In genomic region chr1:115189814-115190541, GRCh38 we compare ENCODE assay signal across 11 cellular contexts.
DNase-seq lines count a peak whose midpoint lies in the region; TF ChIP-seq lines count a peak whose summit lies in the region.
"Had no signal": no experiment of that assay in that cellular context is flagged by ENCODE, and none has a peak within 500 bp of the region (broad histone marks: within the 10 kb centered on the region; RNA-seq: fewer than 3 reads in every experiment).

No MANE protein-coding gene starts in this region.

- CTCF ChIA-PET in AG04450 (lab: Charles Lee), result interaction anchor here (0.6 to 2.0 kb wide), 4 partner anchors 11 to 316 kb away, joined by 3 to 6 read pairs (median 4); no protein-coding TSS in a partner anchor

- POLR2A ChIA-PET in AG04450 (lab: Yijun Ruan, JAX), result interaction anchor here (0.7 to 1.2 kb wide), 3 partner anchors 10 to 62 kb away, joined by 4 to 7 read pairs (median 4); no protein-coding TSS in a partner anchor

- TF ChIP-seq CTCF in AG04450 (IDR thresholded peaks at IDR 0.05; ENCODE audit: low read depth, low read length), result no peak

- DNase-seq in AG04450 (ENCODE audit: low read depth, low spot score), result peak; percentile 64
- DNase-seq in MV-4-11 (lab: John Stamatoyannopoulos, UW), result peak; percentile 24
- DNase-seq in dedifferentiated amniotic fluid mesenchymal stem cell (ENCODE audit: extremely low spot score), result peak; percentile 86
- DNase-seq in NCI-H2029 (lab: John Stamatoyannopoulos, UW), result no peak
- no peak for DNase-seq in NAMALWA (ENCODE audit: low spot score)
- DNase-seq in activated CD4-positive, alpha-beta T cell treated with anti-CD3 and anti-CD28 coated beads, Interleukin-2, amount 50 U/mL, for 1 hour, result no peak
- no peak for DNase-seq in NCI-H1092 treated with DMSO at 0.1 percent for 48 hours (lab: John Stamatoyannopoulos, UW)
- DNase-seq: activated naive CD4-positive, alpha-beta T cell; stomach; T-helper 2 cell had no signal

- no peaks in the 10 kb centered on the region for H3K9me3 ChIP-seq in AG04450 (ENCODE audit: control insufficient read depth, insufficient read depth, low read length)
- no peaks in the 10 kb centered on the region for H3K9me3 ChIP-seq in mesodermal cell (ENCODE audit: control insufficient read depth, low read length)
- H3K9me3 ChIP-seq: stomach had no signal

- peak overlapping the region; percentile 55 for H3K27ac ChIP-seq in AG04450 (ENCODE audit: low read depth, low read length)
- peak overlapping the region; percentile 78 for H3K27ac ChIP-seq in mesodermal cell (ENCODE audit: low read depth, low read length, severe bottlenecking)

- WGBS in mesodermal cell (ENCODE audit: insufficient coverage in 2 of 2), 2 experiments, result 83 to 100% methylated on average over 1 to 2 of the region's 5 CpGs

- no peaks in the 10 kb centered on the region for H3K36me3 ChIP-seq in mesodermal cell (ENCODE audit: control insufficient read depth, insufficient read depth, low read length)
- H3K36me3 ChIP-seq: stomach had no signal

- H3K4me1 ChIP-seq in mesodermal cell (ENCODE audit: control insufficient read depth, insufficient read depth, low read length, poor library complexity, severe bottlenecking), result peaks cover 37% of the 10 kb centered on the region

- no peak overlapping the region for H3K4me3 ChIP-seq in AG04450 (ENCODE audit: low read depth, low read length)
- H3K4me3 ChIP-seq in mesodermal cell (ENCODE audit: extremely low read depth, insufficient read depth, low read length, poor library complexity, severe bottlenecking), result no peak overlapping the region
- H3K4me3 ChIP-seq: stomach had no signal

- no peaks in the 10 kb centered on the region for H3K27me3 ChIP-seq in AG04450 (ENCODE audit: control insufficient read depth, insufficient read depth, low read length)
- H3K27me3 ChIP-seq: stomach had no signal

Comparison
In these comparisons a context has a peak if more than half of its experiments do, and no peak if none do; other contexts are left out.
1. DNase-seq: peak in AG04450 (single experiment), MV-4-11 (single experiment) and dedifferentiated amniotic fluid mesenchymal stem cell (single experiment); none in NCI-H2029 (single experiment), NAMALWA (single experiment), activated CD4-positive, alpha-beta T cell treated with anti-CD3 and anti-CD28 coated beads, Interleukin-2, amount 50 U/mL, for 1 hour (single experiment) and NCI-H1092 treated with DMSO at 0.1 percent for 48 hours (single experiment).